ENCODE assay signal across 14 cellular contexts in the genomic region with DNA sequence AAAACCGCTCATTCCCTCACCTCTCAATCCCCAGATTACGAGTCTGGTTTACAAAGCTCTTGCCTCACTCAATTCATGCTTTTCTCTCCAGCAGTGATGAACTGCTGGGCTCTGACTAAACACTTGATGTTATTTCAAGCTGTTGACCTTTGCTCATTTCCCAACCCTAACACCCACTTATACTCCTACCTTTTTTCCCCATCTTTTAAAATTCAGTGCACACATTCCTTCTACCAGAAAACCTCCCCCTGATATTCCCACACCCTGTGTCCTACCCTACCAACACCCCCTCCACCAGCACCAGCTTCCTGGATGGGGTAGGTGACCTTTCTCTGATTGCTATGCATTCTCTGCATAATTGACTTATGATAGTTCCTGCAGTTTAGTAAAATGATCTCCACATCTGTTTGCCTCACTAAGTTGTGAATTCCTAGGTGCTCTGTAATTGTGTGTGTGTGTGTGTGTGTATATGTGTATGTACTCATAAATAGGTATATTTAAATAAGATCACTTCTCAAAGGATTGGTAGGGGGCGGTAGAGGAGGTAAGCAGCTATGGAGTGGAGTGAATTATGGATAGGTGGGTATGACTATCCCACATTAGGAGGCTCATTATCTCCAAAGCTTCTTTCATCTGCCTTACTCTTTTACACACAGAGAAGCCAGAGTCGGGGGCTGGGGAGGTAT. TPM values are rescaled to one million over a fixed set of nuclear protein-coding genes. Genes with fewer than 3 reads are reported as not detected.
DNase-seq lines count a peak whose midpoint lies in the region; ATAC-seq and TF ChIP-seq lines count a peak whose summit lies in the region.
"Had no signal": no experiment of that assay in that cellular context is flagged by ENCODE, and none has a peak within 500 bp of the region (broad histone marks: within the 10 kb centered on the region; RNA-seq: fewer than 3 reads in every experiment).

No MANE protein-coding gene starts in this region.

- BruUV-seq in A673 (replicated peaks; lab: Mats Ljungman, UMichigan) (no TSS peak), HCT116 (replicated peaks; lab: Mats Ljungman, UMichigan) (no TSS peak)

- RAD21 ChIA-PET in HCT116 (lab: Charles Lee; ENCODE audit: low non-redundant PET in 1 of 2, low total read pairs in 2 of 2, uncharacterized antibody in 2 of 2, unreplicated experiment in 2 of 2) = no interaction called here

- H3K27me3 ChIP-seq in A673 (replicated peaks; ENCODE audit: insufficient read depth, low read depth, low read length, poor library complexity) (peaks cover 23% of the 10 kb centered on the region), HCT116 (ENCODE audit: insufficient read depth, low read length) (no peaks in the 10 kb centered on the region)

- peak; percentile 68 for ATAC-seq in HCT116
- ATAC-seq: activated T-cell treated with anti-CD3 and anti-CD28 coated beads, Interleukin-2, amount 50 U/mL, for 72 hours had no signal

- intact Hi-C loops in A673 (cut with micrococcal nuclease; ENCODE audit: unreplicated experiment) = no loop called here
- intact Hi-C loops in HCT116 (cut with micrococcal nuclease) = no loop called here

- no peak overlapping the region for H3K9ac ChIP-seq in HCT116 (ENCODE audit: low read length)

- TF ChIP-seq CTCF in A673 (conservative IDR thresholded peaks at IDR 0.05; ENCODE audit: low read depth, low read length) (0 out of 2 replicates have a peak, but pooled peaks have one; percentile 22), HCT116 (IDR thresholded peaks at IDR 0.05 in 2 of 3, conservative IDR thresholded peaks at IDR 0.05 in 1 of 3; ENCODE audit: borderline replicate concordance in 1 of 3, insufficient read depth in 1 of 3, low read depth in 2 of 3, low read length in 2 of 3) (peak in 2 of 3 experiments; percentile 8 to 42; a peak in 3 of 6 replicates), cardiac fibroblast (IDR thresholded peaks at IDR 0.05; ENCODE audit: low read depth, low read length) (peak; percentile 9)

- H3K27ac ChIP-seq in A673 (ENCODE audit: low read depth, low read length, poor library complexity, severe bottlenecking) = no peak overlapping the region
- H3K27ac ChIP-seq in HCT116 (ENCODE audit: low read depth, low read length) = no peak overlapping the region
- H3K27ac ChIP-seq: WERI-Rb-1 had no signal

- no peaks in the 10 kb centered on the region for H3K36me3 ChIP-seq in A673 (ENCODE audit: insufficient read depth, low read length, poor library complexity, severe bottlenecking)
- no peaks in the 10 kb centered on the region for H3K36me3 ChIP-seq in HCT116 (ENCODE audit: control insufficient read depth in 1 of 2, insufficient read depth in 2 of 2, low read length in 2 of 2)
- H3K36me3 ChIP-seq: WERI-Rb-1 had no signal

- H3K9me2 ChIP-seq in HCT116 (ENCODE audit: insufficient read depth) = no peaks in the 10 kb centered on the region

- TF ChIP-seq POLR2A in HCT116 (IDR thresholded peaks at IDR 0.05; ENCODE audit: borderline replicate concordance, extremely low read depth, insufficient read depth, insufficient read length) = no peak

- no peaks in the 10 kb centered on the region for H4K20me1 ChIP-seq in HCT116 (ENCODE audit: insufficient read depth)

- no peak overlapping the region for H2AFZ ChIP-seq in HCT116 (ENCODE audit: low read depth, low read length, poor library complexity, severe bottlenecking)

- DNase-seq in A673 (ENCODE audit: low spot score) = no peak
- DNase-seq in HCT116 (ENCODE audit: low read depth, low spot score) = no peak
- DNase-seq in cardiac fibroblast (ENCODE audit: low read depth in 2 of 2) = peak; percentile 63 to 85
- DNase-seq in left kidney (ENCODE audit: low read depth, low spot score) = peak; percentile 46
- DNase-seq in H4 (ENCODE audit: low spot score) = no peak
- no peak for DNase-seq in NCI-H510A (lab: John Stamatoyannopoulos, UW)
- no peak for DNase-seq in NCI-H774 (lab: John Stamatoyannopoulos, UW)
- no peak for DNase-seq in amygdala (lab: John Stamatoyannopoulos, UW)
- DNase-seq: activated T-cell treated with anti-CD3 and anti-CD28 coated beads, Interleukin-2, amount 50 U/mL, for 72 hours; cortex of kidney; NCI-H2029; RPMI8226; trophoblast cell; WERI-Rb-1 had no signal

- H3K9me3 ChIP-seq in A673 (ENCODE audit: low read depth, low read length, poor library complexity, severe bottlenecking) = no peaks in the 10 kb centered on the region
- H3K9me3 ChIP-seq in HCT116 (ENCODE audit: control insufficient read depth in 1 of 2, insufficient read depth in 1 of 2, low read depth in 1 of 2, low read length in 2 of 2) = no peaks in the 10 kb centered on the region

- POLR2A ChIA-PET in A673 (lab: Charles Lee; ENCODE audit: low non-redundant PET) (no interaction called here), HCT116 (lab: Charles Lee) (interaction anchor here (1.4 kb wide), 1 partner anchor 59 kb away, joined by 4 read pairs; no protein-coding TSS in a partner anchor)

- H3K4me2 ChIP-seq in HCT116 (ENCODE audit: low read length) = peak overlapping the region; percentile 4; the same call in 1 of the 2 replicates

- H3K4me1 ChIP-seq in A673 (ENCODE audit: insufficient read depth, low read length, poor library complexity, severe bottlenecking) (no peaks in the 10 kb centered on the region), HCT116 (ENCODE audit: control insufficient read depth in 1 of 2, insufficient read depth in 2 of 2, low read length in 2 of 2) (peaks cover 0 to 5% of the 10 kb centered on the region in 2 experiments; a peak in 1 of 4 replicates)

- CTCF ChIA-PET in A673 (lab: Charles Lee) = interaction anchor here (0.6 kb wide), 1 partner anchor 528 kb away, joined by 3 read pairs; no protein-coding TSS in a partner anchor
- CTCF ChIA-PET in HCT116 (lab: Charles Lee) = no interaction called here

- 0 out of 2 replicates have a peak, but pooled peaks have one; percentile 8 for TF ChIP-seq RAD21 in HCT116 (IDR thresholded peaks at IDR 0.05; ENCODE audit: low read depth)

- H3K4me3 ChIP-seq in A673 (ENCODE audit: low read depth, low read length, poor library complexity, severe bottlenecking) (no peak overlapping the region), HCT116 (replicated peaks in 1 of 2; ENCODE audit: low read depth in 1 of 2, low read length in 2 of 2) (no peak overlapping the region), cardiac fibroblast (replicated peaks in 1 of 2; ENCODE audit: low read depth in 2 of 2, low read length in 2 of 2) (no peak overlapping the region)

- no peaks in the 10 kb centered on the region for H3K79me2 ChIP-seq in HCT116 (ENCODE audit: insufficient read depth, low read length)

TF ChIP-seq in HCT116, 20 proteins besides CTCF, POLR2A, EP300 and RAD21:
- TF ChIP-seq TCF7L2 (IDR thresholded peaks at IDR 0.05; ENCODE audit: borderline replicate concordance, extremely low read depth, insufficient read depth, insufficient read length) (no peak), ATF3 (IDR thresholded peaks at IDR 0.05) (no peak), FOSL1 (IDR thresholded peaks at IDR 0.05; ENCODE audit: low read depth) (no peak), POLR2AphosphoS5 (IDR thresholded peaks at IDR 0.05; ENCODE audit: low read depth, low read length) (no peak), EZH2 (IDR thresholded peaks at IDR 0.05) (no peak), SIN3A (IDR thresholded peaks at IDR 0.05; ENCODE audit: low read depth) (no peak), ZFX (IDR thresholded peaks at IDR 0.05) (no peak), ZBTB33 (IDR thresholded peaks at IDR 0.05; ENCODE audit: extremely low read depth, insufficient replicate concordance, low read length) (no peak), EGR1 (IDR thresholded peaks at IDR 0.05; ENCODE audit: low read depth) (no peak), SP1 (IDR thresholded peaks at IDR 0.05; ENCODE audit: low read depth) (no peak), MAX (IDR thresholded peaks at IDR 0.05) (no peak), ZNF274 (IDR thresholded peaks at IDR 0.05; ENCODE audit: low read depth, low read length) (no peak), ELF1 (IDR thresholded peaks at IDR 0.05; ENCODE audit: borderline replicate concordance, low read depth) (no peak)

RNA-seq across cellular contexts. Expression of gene HEPACAM, which starts 0.8 kb away (rescaled TPM):
- not detected in 2 replicates for total RNA-seq in A673 (2021)
- not detected for total RNA-seq in HCT116 (2021; ENCODE audit: unreplicated experiment)
- not detected in 2 replicates for polyA plus RNA-seq in HCT116 (2012)
- total RNA-seq in H4 (2014; rRNA removed; shearing (Covaris generic)) = not detected in 2 replicates
- total RNA-seq: activated T-cell treated with anti-CD3 and anti-CD28 coated beads, Interleukin-2, amount 50 U/mL, for 72 hours had no signal

RNA-seq across cellular contexts. Expression of gene HEPN1, which starts 16.0 kb away (rescaled TPM):
- total RNA-seq in A673 (2021) (not detected in 2 replicates), HCT116 (2021; ENCODE audit: unreplicated experiment) (not detected)
- polyA plus RNA-seq in HCT116 (2012) = not detected in 2 replicates
- not detected in 2 replicates for total RNA-seq in H4 (2014; rRNA removed; shearing (Covaris generic))
- total RNA-seq: activated T-cell treated with anti-CD3 and anti-CD28 coated beads, Interleukin-2, amount 50 U/mL, for 72 hours had no signal

RNA-seq across cellular contexts. Expression of gene CCDC15, which starts 19.0 kb away (rescaled TPM):
- total RNA-seq in A673 (2021) (4.3 and 5.4 TPM in 2 replicates), HCT116 (2021; ENCODE audit: unreplicated experiment) (2.4 TPM)
- polyA plus RNA-seq in HCT116 (2012) = 0.64 and 0.78 TPM in 2 replicates
- total RNA-seq in H4 (2014; rRNA removed; shearing (Covaris generic)) = 3.2 and 4.3 TPM in 2 replicates

RNA-seq across cellular contexts. Expression of gene ROBO4, which starts 37.3 kb away (rescaled TPM):
- total RNA-seq in A673 (2021) = not detected in 2 replicates
- total RNA-seq in HCT116 (2021; ENCODE audit: unreplicated experiment) = not detected
- 0.34 and 1.2 TPM in 2 replicates for polyA plus RNA-seq in HCT116 (2012)
- 0.06 TPM in 1 of 2 replicates, not detected in the other for total RNA-seq in H4 (2014; rRNA removed; shearing (Covaris generic))
- total RNA-seq: activated T-cell treated with anti-CD3 and anti-CD28 coated beads, Interleukin-2, amount 50 U/mL, for 72 hours had no signal

Comparison
In these comparisons a context has a peak if more than half of its experiments do, and no peak if none do; other contexts are left out.
1. DNase-seq: peak in cardiac fibroblast (2 of 2) and left kidney (single experiment); none in A673 (single experiment), HCT116 (single experiment), H4 (single experiment), NCI-H510A (single experiment), NCI-H774 (single experiment) and amygdala (0 of 56).
2. Peak in every context shown above with its lines, with median percentiles within 50 percentile points of each other: CTCF ChIP-seq.